In the genomic region with DNA sequence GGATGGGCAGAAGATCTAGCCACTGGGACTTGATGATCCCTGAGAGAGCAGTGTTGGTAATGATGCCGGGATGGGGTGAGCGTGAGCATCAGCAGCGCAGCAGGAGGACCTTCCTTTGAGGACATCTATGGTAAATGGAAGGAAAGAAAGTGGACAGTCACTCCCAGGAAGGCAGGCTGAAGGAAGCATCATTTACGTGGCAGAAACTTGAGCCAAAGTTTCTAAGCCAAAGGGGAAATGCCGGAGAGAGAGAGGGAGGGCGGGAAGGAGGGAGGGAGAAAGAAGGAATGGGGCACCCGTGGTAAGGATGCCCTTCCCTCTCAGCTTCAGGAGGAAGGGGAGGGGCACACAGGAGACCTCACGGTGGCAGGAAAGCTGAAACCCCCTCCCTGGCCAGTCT, we compare ENCODE assay signal across 19 cellular contexts.
DNase-seq lines count a peak whose midpoint lies in the region; ATAC-seq and TF ChIP-seq lines count a peak whose summit lies in the region.
"Had no signal": no experiment of that assay in that cellular context is flagged by ENCODE, and none has a peak within 500 bp of the region (broad histone marks: within the 10 kb centered on the region; RNA-seq: fewer than 3 reads in every experiment).

No MANE protein-coding gene starts in this region.

- intact Hi-C loops in heart left ventricle (cut with DNase I), result no loop called here

- no peak overlapping the region for H3K4me2 ChIP-seq in osteoblast (ENCODE audit: insufficient read depth, low read length)

- DNase-seq in activated T-cell treated with anti-CD3 and anti-CD28 coated beads, Interleukin-2, amount 50 U/mL, for 24 hours, result no peak
- no peak for DNase-seq in activated T-cell treated with anti-CD3 and anti-CD28 coated beads, Interleukin-2, amount 50 U/mL, for 4 hours
- no peak for DNase-seq in T-helper 17 cell
- DNase-seq in fibroblast of mammary gland (ENCODE audit: low read depth), result peak; percentile 7
- DNase-seq in osteoblast (ENCODE audit: insufficient read length, low spot score, missing footprints), result no peak
- DNase-seq in BE2C, result no peak
- DNase-seq in NCI-H524 (lab: John Stamatoyannopoulos, UW), result no peak
- DNase-seq in heart left ventricle, result no peak
- DNase-seq: 8988T, DMS53, GDM1, GOT3, Kasumi-1, NCI-H1417, NCI-H1694 treated with DMSO at 0.1 percent for 48 hours, NCI-H2081 treated with DMSO at 0.1 percent for 48 hours, NCI-H526, OCI-M1, Right ventricle myocardium superior had no signal

- no peaks in the 10 kb centered on the region for H3K9me3 Mint-ChIP-seq in activated T-cell treated with anti-CD3 and anti-CD28 coated beads, Interleukin-2, amount 50 U/mL, for 24 hours
- no peaks in the 10 kb centered on the region for H3K9me3 Mint-ChIP-seq in activated T-cell treated with anti-CD3 and anti-CD28 coated beads, Interleukin-2, amount 50 U/mL, for 4 hours

- H3K4me3 Mint-ChIP-seq in activated T-cell treated with anti-CD3 and anti-CD28 coated beads, Interleukin-2, amount 50 U/mL, for 24 hours, result no peak overlapping the region
- no peak overlapping the region for H3K4me3 Mint-ChIP-seq in activated T-cell treated with anti-CD3 and anti-CD28 coated beads, Interleukin-2, amount 50 U/mL, for 4 hours
- H3K4me3 Mint-ChIP-seq in T-helper 17 cell, result no peak overlapping the region

- peaks cover 20% of the 10 kb centered on the region for H3K4me1 ChIP-seq in osteoblast (ENCODE audit: insufficient read depth, low read length)
- no peaks in the 10 kb centered on the region for H3K4me1 ChIP-seq in BE2C
- H3K4me1 ChIP-seq in heart left ventricle, result no peaks in the 10 kb centered on the region

- peak overlapping the region; percentile 50 for H3K27ac Mint-ChIP-seq in activated T-cell treated with anti-CD3 and anti-CD28 coated beads, Interleukin-2, amount 50 U/mL, for 24 hours
- peak overlapping the region; percentile 47 for H3K27ac Mint-ChIP-seq in T-helper 17 cell

- no peak overlapping the region for H2AFZ ChIP-seq in osteoblast (ENCODE audit: low read length)

- no peaks in the 10 kb centered on the region for H3K79me2 ChIP-seq in osteoblast (ENCODE audit: insufficient read depth, low read length)

- no peaks in the 10 kb centered on the region for H3K4me1 Mint-ChIP-seq in activated T-cell treated with anti-CD3 and anti-CD28 coated beads, Interleukin-2, amount 50 U/mL, for 24 hours (ENCODE audit: low read depth)
- H3K4me1 Mint-ChIP-seq in activated T-cell treated with anti-CD3 and anti-CD28 coated beads, Interleukin-2, amount 50 U/mL, for 4 hours (ENCODE audit: low read depth), result no peaks in the 10 kb centered on the region
- H3K4me1 Mint-ChIP-seq in T-helper 17 cell, result peaks cover 9% of the 10 kb centered on the region

- peaks cover 2% of the 10 kb centered on the region for H4K20me1 ChIP-seq in osteoblast (ENCODE audit: insufficient read depth, low read length)

- no peak for TF ChIP-seq POLR2A in heart left ventricle (IDR thresholded peaks at IDR 0.05)

- no peaks in the 10 kb centered on the region for H3K9me3 ChIP-seq in T-helper 17 cell (ENCODE audit: control insufficient read depth, low read length, poor library complexity, severe bottlenecking)
- no peaks in the 10 kb centered on the region for H3K9me3 ChIP-seq in osteoblast (ENCODE audit: low read depth, low read length)
- no peaks in the 10 kb centered on the region for H3K9me3 ChIP-seq in BE2C
- no peaks in the 10 kb centered on the region for H3K9me3 ChIP-seq in heart left ventricle

- ATAC-seq in activated T-cell treated with anti-CD3 and anti-CD28 coated beads, Interleukin-2, amount 50 U/mL, for 4 hours, result no peak
- ATAC-seq in T-helper 17 cell (no peak), heart left ventricle (no peak)

- H3K27ac ChIP-seq in osteoblast (ENCODE audit: low read depth, low read length), result peak overlapping the region; percentile 83
- no peak overlapping the region for H3K27ac ChIP-seq in heart left ventricle

- H3K36me3 ChIP-seq in osteoblast (ENCODE audit: insufficient read depth, low read length) (peaks cover 29% of the 10 kb centered on the region), BE2C (peaks cover 3% of the 10 kb centered on the region; the same call in 1 of the 2 replicates), heart left ventricle (peaks cover 0 to 11% (median 0%) of the 10 kb centered on the region in 9 donors)

- peaks cover 87% of the 10 kb centered on the region for H3K36me3 Mint-ChIP-seq in activated T-cell treated with anti-CD3 and anti-CD28 coated beads, Interleukin-2, amount 50 U/mL, for 24 hours (ENCODE audit: low read depth)
- H3K36me3 Mint-ChIP-seq in activated T-cell treated with anti-CD3 and anti-CD28 coated beads, Interleukin-2, amount 50 U/mL, for 4 hours (ENCODE audit: insufficient read depth), result peaks cover 24% of the 10 kb centered on the region
- peaks cover 9% of the 10 kb centered on the region for H3K36me3 Mint-ChIP-seq in T-helper 17 cell (ENCODE audit: low read depth)

- H3K27me3 Mint-ChIP-seq in activated T-cell treated with anti-CD3 and anti-CD28 coated beads, Interleukin-2, amount 50 U/mL, for 24 hours, result no peaks in the 10 kb centered on the region
- H3K27me3 Mint-ChIP-seq in activated T-cell treated with anti-CD3 and anti-CD28 coated beads, Interleukin-2, amount 50 U/mL, for 4 hours (ENCODE audit: low read depth), result no peaks in the 10 kb centered on the region
- H3K27me3 Mint-ChIP-seq in T-helper 17 cell, result no peaks in the 10 kb centered on the region

- H3K27me3 ChIP-seq in osteoblast (ENCODE audit: insufficient read depth, low read length) (no peaks in the 10 kb centered on the region), BE2C (no peaks in the 10 kb centered on the region; the same call in 1 of the 2 replicates), heart left ventricle (no peaks in the 10 kb centered on the region)

- 74 to 84% (median 77%) methylated on average over 8 of the region's 8 CpGs for WGBS in heart left ventricle, 4 donors

- TF ChIP-seq CTCF in fibroblast of mammary gland (conservative IDR thresholded peaks at IDR 0.05; ENCODE audit: control insufficient read depth, insufficient read depth, low read depth, low read length) (no peak), osteoblast (IDR thresholded peaks at IDR 0.05; ENCODE audit: extremely low read depth, low read depth, low read length) (no peak), BE2C (IDR thresholded peaks at IDR 0.05; ENCODE audit: low read depth, low read length) (no peak), heart left ventricle (IDR thresholded peaks at IDR 0.05) (no peak)

- no peak overlapping the region for H3K4me3 ChIP-seq in fibroblast of mammary gland (ENCODE audit: control insufficient read depth, low read depth, low read length)
- H3K4me3 ChIP-seq in osteoblast (ENCODE audit: insufficient read depth, low read length), result no peak overlapping the region
- no peak overlapping the region for H3K4me3 ChIP-seq in BE2C (ENCODE audit: low read depth, low read length)
- no peak overlapping the region for H3K4me3 ChIP-seq in heart left ventricle
